ENCODE assay signal across 8 cellular contexts in genomic region chr17:83080641-83081560, GRCh38. TPM values are rescaled to one million over a fixed set of nuclear protein-coding genes. Genes with fewer than 3 reads are reported as not detected.
DNase-seq lines count a peak whose midpoint lies in the region; ATAC-seq and TF ChIP-seq lines count a peak whose summit lies in the region.

No MANE protein-coding gene starts in this region.

- peaks cover 3% of the 10 kb centered on the region for H3F3A ChIP-seq in neural progenitor cell (ENCODE audit: low read depth)

- H3K9me3 ChIP-seq in neural progenitor cell (ENCODE audit: low read depth): no peaks in the 10 kb centered on the region

- ATAC-seq in GM21529 (IDR thresholded peaks at IDR 0.05; ENCODE audit: unreplicated experiment): no peak

- H2AFZ ChIP-seq in neural progenitor cell (replicated peaks): no peak overlapping the region

- H3K9me3 Mint-ChIP-seq in neural progenitor cell: no peaks in the 10 kb centered on the region

- H3K4me1 Mint-ChIP-seq in neural progenitor cell: peaks cover 27% of the 10 kb centered on the region

- H3K27me3 Mint-ChIP-seq in neural progenitor cell (ENCODE audit: insufficient read depth, low read depth): peaks cover 29% of the 10 kb centered on the region

- no peak overlapping the region for H3K4me3 Mint-ChIP-seq in neural progenitor cell

- H3K4me3 ChIP-seq in HFF-Myc (replicated peaks; ENCODE audit: low read depth, low read length): peak overlapping the region; percentile 53
- peak overlapping the region; percentile 67 for H3K4me3 ChIP-seq in neural progenitor cell

- H3K27ac Mint-ChIP-seq in neural progenitor cell: no peak overlapping the region

- DNase-seq in AG08396 (ENCODE audit: low spot score) (peak; percentile 75), HFF-Myc (ENCODE audit: extremely low read depth, low read depth) (no peak), fibroblast of gingiva (ENCODE audit: low read depth) (peak; percentile 31), neural progenitor cell (ENCODE audit: low spot score) (peak; percentile 56), NCI-H146 treated with DMSO at 0.1 percent for 48 hours (lab: John Stamatoyannopoulos, UW; ENCODE audit: unreplicated experiment) (no peak), NOMO-1 (lab: John Stamatoyannopoulos, UW; ENCODE audit: unreplicated experiment in 2 of 2) (no peak)
- peak; percentile 56 for DNase-seq in activated CD8-positive, alpha-beta memory T cell treated with anti-CD3 and anti-CD28 coated beads, Interleukin-2, amount 50 U/mL, for 4 hours

- H3K9ac ChIP-seq in neural progenitor cell: no peak overlapping the region

- no peaks in the 10 kb centered on the region for H3K36me3 ChIP-seq in neural progenitor cell

- TF ChIP-seq CTCF in HFF-Myc (IDR thresholded peaks at IDR 0.05; ENCODE audit: low read depth, low read length, missing control alignments) (no peak), neural progenitor cell (IDR thresholded peaks at IDR 0.05) (no peak)

- peaks cover 11% of the 10 kb centered on the region for H3K36me3 Mint-ChIP-seq in neural progenitor cell

- peaks cover 23% of the 10 kb centered on the region for H4K20me1 ChIP-seq in neural progenitor cell (ENCODE audit: low read depth)

- no peaks in the 10 kb centered on the region for H3K79me2 ChIP-seq in neural progenitor cell (ENCODE audit: low read depth)

- H3K27ac ChIP-seq in neural progenitor cell: no peak overlapping the region

- peaks cover 73% of the 10 kb centered on the region for H3K27me3 ChIP-seq in neural progenitor cell

- peak overlapping the region; percentile 85 for H3K4me2 ChIP-seq in neural progenitor cell

- H3K4me1 ChIP-seq in neural progenitor cell: peaks cover 7% of the 10 kb centered on the region

RNA-seq across cellular contexts. Expression of gene METRNL, which starts 1.5 kb away (rescaled TPM):
- 3.6 and 12.9 TPM in 2 replicates for total RNA-seq in neural progenitor cell (ENCODE audit: low replicate concordance)

Comparison
In these comparisons a context has a peak if more than half of its experiments do, and no peak if none do; other contexts are left out.
1. DNase-seq: peak in AG08396 (single experiment), activated CD8-positive, alpha-beta memory T cell treated with anti-CD3 and anti-CD28 coated beads, Interleukin-2, amount 50 U/mL, for 4 hours (single experiment), fibroblast of gingiva (single experiment) and neural progenitor cell (single experiment); none in HFF-Myc (single experiment), NCI-H146 treated with DMSO at 0.1 percent for 48 hours (single experiment) and NOMO-1 (0 of 2).